ENCODE assay signal across 10 cellular contexts in genomic region chr6:89034586-89035251, GRCh38. TPM values are rescaled to one million over a fixed set of nuclear protein-coding genes. Genes with fewer than 3 reads are reported as not detected.
DNase-seq lines count a peak whose midpoint lies in the region; ATAC-seq and TF ChIP-seq lines count a peak whose summit lies in the region.
"Had no signal": no experiment of that assay in that cellular context is flagged by ENCODE, and none has a peak within 500 bp of the region (broad histone marks: within the 10 kb centered on the region; RNA-seq: fewer than 3 reads in every experiment).

No MANE protein-coding gene starts in this region.

- H3K9me3 ChIP-seq in AG04450 (ENCODE audit: control insufficient read depth, insufficient read depth, low read length) (peaks cover 5% of the 10 kb centered on the region; the same call in 1 of the 2 replicates), duodenal mucosa (ENCODE audit: control insufficient read depth in 1 of 2, low read length in 2 of 2) (peaks cover 0 to 5% of the 10 kb centered on the region in 2 donors)
- H3K9me3 ChIP-seq in naive thymus-derived CD4-positive, alpha-beta T cell (ENCODE audit: control insufficient read depth in 2 of 3, low read length in 3 of 3), result peaks cover 0 to 18% (median 4%) of the 10 kb centered on the region in 3 experiments

- peak; percentile 88 for ATAC-seq in naive thymus-derived CD4-positive, alpha-beta T cell
- ATAC-seq in GM18520 (IDR thresholded peaks at IDR 0.05; ENCODE audit: unreplicated experiment), result no peak
- no peak for ATAC-seq in GM19351 (IDR thresholded peaks at IDR 0.05; ENCODE audit: unreplicated experiment)
- ATAC-seq in GM19328 (IDR thresholded peaks at IDR 0.05; ENCODE audit: unreplicated experiment), result no peak

- CTCF ChIA-PET in AG04450 (lab: Charles Lee), result no interaction called here
- CTCF ChIA-PET in naive thymus-derived CD4-positive, alpha-beta T cell (lab: Charles Lee), result no interaction called here

- no peak overlapping the region for H3K4me3 Mint-ChIP-seq in naive thymus-derived CD4-positive, alpha-beta T cell
- H3K4me3 Mint-ChIP-seq: CD4-positive, CD25-positive, alpha-beta regulatory T cell; neural crest cell had no signal

- POLR2A ChIA-PET in AG04450 (lab: Yijun Ruan, JAX), result interaction anchor here (2.4 kb wide), 1 partner anchor 45 kb away, joined by 21 read pairs; the partner anchor contains the start of gene PNRC1
- POLR2A ChIA-PET in naive thymus-derived CD4-positive, alpha-beta T cell (lab: Charles Lee), result no interaction called here

- H3K27me3 Mint-ChIP-seq in naive thymus-derived CD4-positive, alpha-beta T cell, result peaks cover 0 to 9% (median 0%) of the 10 kb centered on the region in 5 donors
- H3K27me3 Mint-ChIP-seq: CD4-positive, CD25-positive, alpha-beta regulatory T cell had no signal

- peaks cover 0 to 7% (median 3%) of the 10 kb centered on the region in 7 donors for H3K4me1 Mint-ChIP-seq in naive thymus-derived CD4-positive, alpha-beta T cell

- no peak for TF ChIP-seq CTCF in AG04450 (IDR thresholded peaks at IDR 0.05; ENCODE audit: low read depth, low read length)

- intact Hi-C loops in naive thymus-derived CD4-positive, alpha-beta T cell (cut with micrococcal nuclease), result loop anchor here in 1 of 2 donors (5.0 kb wide), 1 partner anchor 43 kb away; no protein-coding TSS in a partner anchor

- H3K9me3 Mint-ChIP-seq in naive thymus-derived CD4-positive, alpha-beta T cell, result peaks cover 0 to 27% (median 22%) of the 10 kb centered on the region in 11 donors

- H3K4me3 ChIP-seq in AG04450 (ENCODE audit: low read depth, low read length) (peak overlapping the region; percentile 8; the same call in 1 of the 2 replicates), duodenal mucosa (ENCODE audit: low read depth in 1 of 2, low read length in 2 of 2) (peak overlapping the region; percentile 36 to 47)
- H3K4me3 ChIP-seq in naive thymus-derived CD4-positive, alpha-beta T cell (ENCODE audit: low read length), result no peak overlapping the region

- H3K4me1 ChIP-seq in duodenal mucosa (ENCODE audit: control insufficient read depth in 1 of 2, insufficient read depth in 2 of 2, low read length in 2 of 2), result peaks cover 31% of the 10 kb centered on the region in 2 donors
- no peaks in the 10 kb centered on the region for H3K4me1 ChIP-seq in naive thymus-derived CD4-positive, alpha-beta T cell (ENCODE audit: control insufficient read depth in 2 of 2, insufficient read depth in 2 of 2, low read length in 2 of 2)

- DNase-seq in AG04450 (ENCODE audit: low read depth, low spot score) (no peak), NCI-H460 (ENCODE audit: extremely low read depth, low read depth) (peak; percentile 77), G401 (ENCODE audit: low spot score) (no peak)
- no peak for DNase-seq in naive thymus-derived CD4-positive, alpha-beta T cell
- DNase-seq: CD4-positive, CD25-positive, alpha-beta regulatory T cell had no signal

- H3K9ac ChIP-seq in duodenal mucosa (ENCODE audit: low read depth in 1 of 2, low read length in 2 of 2), result peak overlapping the region; percentile 36 to 55

- H3K27ac ChIP-seq in AG04450 (ENCODE audit: low read depth, low read length) (peak overlapping the region; percentile 95), duodenal mucosa (ENCODE audit: low read depth, low read length) (peak overlapping the region; percentile 94)
- no peak overlapping the region for H3K27ac ChIP-seq in naive thymus-derived CD4-positive, alpha-beta T cell (ENCODE audit: low read depth, low read length)

- H3K27ac Mint-ChIP-seq in naive thymus-derived CD4-positive, alpha-beta T cell, result no peak overlapping the region
- H3K27ac Mint-ChIP-seq: CD4-positive, CD25-positive, alpha-beta regulatory T cell had no signal

- H3K36me3 Mint-ChIP-seq in naive thymus-derived CD4-positive, alpha-beta T cell, result peaks cover 0 to 14% (median 9%) of the 10 kb centered on the region in 5 donors

- in situ Hi-C loops in G401 (cut with HindIII; ENCODE audit: low sequenced_read_pairs), result no loop called here

- H3K27me3 ChIP-seq in AG04450 (ENCODE audit: control insufficient read depth, insufficient read depth, low read length) (peaks cover under 1% of the 10 kb centered on the region), duodenal mucosa (ENCODE audit: control insufficient read depth in 1 of 2, insufficient read depth in 2 of 2, low read length in 2 of 2) (no peaks in the 10 kb centered on the region)
- H3K27me3 ChIP-seq in naive thymus-derived CD4-positive, alpha-beta T cell (ENCODE audit: control insufficient read depth in 2 of 2, insufficient read depth in 2 of 2, low read length in 2 of 2), result no peaks in the 10 kb centered on the region

- no peaks in the 10 kb centered on the region for H3K36me3 ChIP-seq in duodenal mucosa (ENCODE audit: control insufficient read depth in 1 of 2, insufficient read depth in 2 of 2, low read length in 2 of 2)
- no peaks in the 10 kb centered on the region for H3K36me3 ChIP-seq in naive thymus-derived CD4-positive, alpha-beta T cell (ENCODE audit: control insufficient read depth in 2 of 3, insufficient read depth in 3 of 3, low read length in 3 of 3)

RNA-seq across cellular contexts. Expression of gene PNRC1, which starts 45.8 kb away (rescaled TPM):
- 21.0 and 22.6 TPM in 2 replicates for polyA plus RNA-seq in AG04450 (2011; rRNA removed)
- 29.9 and 44.4 TPM in 2 replicates for polyA minus RNA-seq in AG04450 (2011; rRNA and poly(A)+ RNA removed)
- total RNA-seq in NCI-H460 (2014; rRNA removed; shearing (Covaris generic)), result 65.8 and 66.2 TPM in 2 replicates
- polyA plus RNA-seq in NCI-H460 (2014; cell fraction: nucleus; rRNA removed), result 10.8 TPM in 2 replicates
- total RNA-seq in naive thymus-derived CD4-positive, alpha-beta T cell, result 100 to 1,000 TPM; 108 to 822 (median 763) TPM
- polyA plus RNA-seq in naive thymus-derived CD4-positive, alpha-beta T cell, result 100 to 1,000 TPM; 755 to 789 TPM
- total RNA-seq in G401 (2014; rRNA removed; shearing (Covaris generic)), result 30.0 and 49.6 TPM in 2 replicates
